Comparison of ENCODE assay signal across 25 cellular contexts in genomic region chr10:103876155-103876554, GRCh38.
"Had no signal": no experiment of that assay in that cellular context is flagged by ENCODE, and none has a peak within 500 bp of the region (broad histone marks: within the 10 kb centered on the region; RNA-seq: fewer than 3 reads in every experiment).

No MANE protein-coding gene starts in this region.

- DNase-seq: naive thymus-derived CD8-positive, alpha-beta T cell; nephron progenitor cell; nucleus accumbens; pancreas; psoas muscle; right cardiac atrium; right lobe of liver; sigmoid colon; small intestine; stimulated activated CD4-positive, alpha-beta T cell treated with anti-CD3 and anti-CD28 coated beads, Interleukin-15, amount 100 ng/mL, for 24 hours; stimulated activated CD4-positive, alpha-beta T cell treated with anti-CD3 and anti-CD28 coated beads, Interleukin-2, amount 100 ng/mL, for 24 hours; stimulated activated CD4-positive, alpha-beta T cell treated with anti-CD3 and anti-CD28 coated beads, Interleukin-2, amount 100 ng/mL, for 48 hours; stimulated activated CD4-positive, alpha-beta T cell treated with anti-CD3 and anti-CD28 coated beads, Interleukin-4, amount 100 ng/mL, for 4 hours; stimulated activated CD8-positive, alpha-beta memory T cell treated with anti-CD3 and anti-CD28 coated beads, Interleukin-4, amount 100 ng/mL, for 48 hours; stimulated activated naive B cell treated with anti-CD40 and anti-IgM and Interleukin-4, amounts not matched to agents 10 μg/mL and 1 μg/mL and 100 μg/mL, for 72 hours; stimulated activated naive CD4-positive, alpha-beta T cell treated with Interleukin-2 at 50 U/mL for 16 hours; stomach; thyroid gland; trophoblast cell; upper lobe of left lung had no signal

- H3K4me1 ChIP-seq: pancreas, psoas muscle, right lobe of liver, sigmoid colon, stomach, tibial nerve had no signal

- H3K9me3 ChIP-seq: neutrophil, pancreas, psoas muscle, right lobe of liver, sigmoid colon, stomach, thoracic aorta, thyroid gland, tibial nerve, upper lobe of left lung, vagina had no signal

- H3K27me3 ChIP-seq: neutrophil, pancreas, right lobe of liver, sigmoid colon, stomach, thyroid gland, tibial nerve, upper lobe of left lung, vagina had no signal

- H3K27ac ChIP-seq: neutrophil, pancreas, psoas muscle, right lobe of liver, sigmoid colon, stomach, thoracic aorta, thyroid gland, tibial nerve, upper lobe of left lung, vagina had no signal

- ATAC-seq: naive thymus-derived CD8-positive, alpha-beta T cell; natural killer cell treated with Interleukin-12 subunit alpha and Interleukin-12 subunit beta and Interleukin-15 and Interleukin-18, amount 100 ng/mL, for 72 hours; pancreas; psoas muscle; right cardiac atrium; right lobe of liver; stimulated activated naive B cell treated with anti-CD40 and anti-IgM and Interleukin-4, amounts not matched to agents 10 μg/mL and 1 μg/mL and 100 μg/mL, for 72 hours had no signal

- H3K4me3 ChIP-seq: pancreas, psoas muscle, right lobe of liver, sigmoid colon, stomach, thoracic aorta, thyroid gland, tibial nerve, upper lobe of left lung, vagina had no signal
